Comparison of ENCODE assay signal across 12 cellular contexts in the genomic region with DNA sequence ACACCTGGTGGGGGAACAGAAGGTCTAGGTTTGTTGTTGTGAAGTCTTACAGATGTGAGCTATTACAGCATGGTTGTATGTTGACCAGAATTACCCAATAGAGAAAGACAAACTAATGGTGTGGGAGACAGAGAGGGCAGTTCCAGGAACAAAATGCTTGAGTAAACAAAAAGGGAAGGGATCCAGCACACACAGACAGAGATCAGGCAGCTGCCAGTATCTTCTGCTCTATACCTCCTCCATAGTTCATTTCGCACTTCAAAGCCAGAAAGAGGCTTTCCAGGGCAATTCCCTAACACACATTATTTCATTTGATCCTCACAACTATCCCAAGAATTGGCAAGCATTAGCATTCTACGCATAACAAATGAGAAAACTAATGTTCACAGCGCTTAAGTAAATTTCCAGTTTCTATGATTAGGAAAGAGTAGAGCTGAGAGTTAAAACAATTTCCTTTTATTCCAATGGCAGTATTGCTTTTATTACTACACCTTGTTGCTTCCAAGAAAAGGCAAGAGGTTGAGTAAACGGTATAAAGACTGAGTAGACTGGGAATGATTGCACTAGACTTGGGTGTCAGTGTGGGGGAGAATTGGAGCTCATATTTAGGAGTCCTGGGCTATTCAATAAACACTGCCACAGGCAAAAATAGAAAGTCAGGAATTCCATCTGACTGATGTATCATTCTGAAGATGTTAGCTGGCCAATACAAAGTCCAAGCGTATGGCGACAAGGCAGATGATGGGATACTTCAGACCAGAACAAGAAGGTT. TPM values are rescaled to one million over a fixed set of nuclear protein-coding genes. Genes with fewer than 3 reads are reported as not detected.
DNase-seq lines count a peak whose midpoint lies in the region; ATAC-seq and TF ChIP-seq lines count a peak whose summit lies in the region.
"Had no signal": no experiment of that assay in that cellular context is flagged by ENCODE, and none has a peak within 500 bp of the region (broad histone marks: within the 10 kb centered on the region; RNA-seq: fewer than 3 reads in every experiment).

No MANE protein-coding gene starts in this region.

- no peaks in the 10 kb centered on the region for H3K27me3 ChIP-seq in HUES6 (ENCODE audit: control insufficient read depth, insufficient read depth, low read length)
- H3K27me3 ChIP-seq in skeletal muscle tissue (ENCODE audit: control insufficient read depth in 3 of 3, insufficient read depth in 3 of 3, low read length in 3 of 3), result no peaks in the 10 kb centered on the region

- H3K36me3 ChIP-seq in HUES6 (ENCODE audit: control insufficient read depth, insufficient read depth, low read length), result no peaks in the 10 kb centered on the region
- H3K36me3 ChIP-seq in skeletal muscle tissue (ENCODE audit: control insufficient read depth in 3 of 3, insufficient read depth in 3 of 3, low read length in 3 of 3), result no peaks in the 10 kb centered on the region

- DNase-seq in NCI-H69 (lab: John Stamatoyannopoulos, UW) (peak; percentile 41), hepatic stellate cell (ENCODE audit: low spot score) (peak; percentile 19), coronary artery (ENCODE audit: low spot score) (no peak)
- DNase-seq: activated T-cell treated with anti-CD3 and anti-CD28 coated beads for 4 hours; central memory CD4-positive, alpha-beta T cell; DMS79 treated with DMSO at 0.1 percent for 48 hours; T1000 had no signal

- H3K9me3 ChIP-seq in HUES6 (ENCODE audit: control insufficient read depth, insufficient read depth, low read depth, low read length) (no peaks in the 10 kb centered on the region), skeletal muscle tissue (ENCODE audit: control insufficient read depth in 3 of 3, low read length in 3 of 3) (no peaks in the 10 kb centered on the region)

- H3K4me3 ChIP-seq in HUES6 (ENCODE audit: low read depth, low read length), result peak overlapping the region; percentile 21; the same call in 1 of the 2 replicates
- peak overlapping the region in 1 of 3 donors; percentile 35 for H3K4me3 ChIP-seq in skeletal muscle tissue (ENCODE audit: low read length in 3 of 3)
- no peak overlapping the region for H3K4me3 ChIP-seq in coronary artery

- no peak overlapping the region for H3K27ac ChIP-seq in HUES6 (ENCODE audit: low read depth, low read length)
- peak overlapping the region; percentile 22 for H3K27ac ChIP-seq in skeletal muscle tissue (ENCODE audit: low read depth, low read length)
- no peak overlapping the region for H3K27ac ChIP-seq in coronary artery

- no peak for ATAC-seq in GM21737 (IDR thresholded peaks at IDR 0.05; ENCODE audit: unreplicated experiment)
- no peak for ATAC-seq in GM21515 (IDR thresholded peaks at IDR 0.05; ENCODE audit: unreplicated experiment)
- no peak for ATAC-seq in GM21723 (IDR thresholded peaks at IDR 0.05; ENCODE audit: unreplicated experiment)

- H3K9ac ChIP-seq in HUES6 (ENCODE audit: low read length) (no peak overlapping the region), skeletal muscle tissue (ENCODE audit: low read depth in 1 of 3, low read length in 3 of 3) (no peak overlapping the region)

- H3K4me1 ChIP-seq in HUES6 (ENCODE audit: control insufficient read depth, insufficient read depth, low read length) (peaks cover 15% of the 10 kb centered on the region), skeletal muscle tissue (ENCODE audit: control insufficient read depth in 3 of 3, insufficient read depth in 3 of 3, low read length in 3 of 3) (peaks cover 4 to 16% (median 5%) of the 10 kb centered on the region in 3 donors)

- no peak for TF ChIP-seq CTCF in coronary artery (IDR thresholded peaks at IDR 0.05)

RNA-seq across cellular contexts. Expression of gene ZNF280D, which starts 39.7 kb away (rescaled TPM):
- 57.4 TPM for total RNA-seq in skeletal muscle tissue
